1 cellular context compared by ENCODE assay signal in the genomic region with DNA sequence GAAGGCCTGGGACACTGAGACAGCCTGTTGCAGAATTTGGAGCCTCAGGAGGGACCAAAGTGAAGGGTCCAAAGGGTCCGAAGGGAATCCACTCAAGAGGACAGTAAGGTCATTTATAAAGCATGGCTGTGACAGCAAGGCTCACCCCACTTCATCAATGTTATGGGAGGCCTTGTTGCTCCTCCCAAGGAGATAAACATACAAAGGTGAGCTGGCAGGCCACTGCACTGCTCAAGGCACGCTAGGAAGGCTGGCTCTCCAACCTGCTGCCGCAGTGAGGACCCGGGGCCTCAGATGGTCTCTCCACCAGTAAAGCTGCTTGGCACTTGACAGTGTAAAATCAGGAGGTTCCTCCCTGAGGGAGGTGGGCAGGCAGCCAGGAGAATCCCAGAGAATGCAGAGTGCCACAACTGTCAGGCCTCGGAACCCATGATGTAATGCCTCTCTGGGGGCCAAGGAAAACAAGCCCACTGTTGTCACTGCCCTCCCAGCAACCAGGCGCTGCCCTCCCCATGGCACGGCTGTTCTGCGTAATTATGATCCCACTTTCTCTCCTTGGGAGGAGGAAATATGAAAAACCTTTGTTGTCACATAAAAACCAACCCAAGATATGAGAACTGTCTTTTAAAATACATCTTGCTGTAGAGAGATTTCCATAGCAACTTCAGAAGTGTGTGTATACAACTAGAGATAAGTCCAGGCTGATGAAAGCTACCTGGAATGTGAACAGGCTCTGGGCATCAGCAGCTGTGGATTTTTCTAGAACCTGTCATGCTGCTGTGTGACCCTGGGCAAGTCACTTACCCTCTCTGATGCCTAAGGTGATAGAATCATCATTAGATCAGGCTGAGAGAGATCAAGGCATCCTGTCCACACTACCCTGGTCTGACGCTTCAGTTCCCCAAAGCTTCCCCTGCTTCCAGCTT.
TF ChIP-seq lines count a peak whose summit lies in the region.

No MANE protein-coding gene starts in this region.

TF ChIP-seq in HEK293, 187 proteins besides CTCF, POLR2A, EP300 and RAD21 (continues in another document):
- TF ChIP-seq, protein P1, sequence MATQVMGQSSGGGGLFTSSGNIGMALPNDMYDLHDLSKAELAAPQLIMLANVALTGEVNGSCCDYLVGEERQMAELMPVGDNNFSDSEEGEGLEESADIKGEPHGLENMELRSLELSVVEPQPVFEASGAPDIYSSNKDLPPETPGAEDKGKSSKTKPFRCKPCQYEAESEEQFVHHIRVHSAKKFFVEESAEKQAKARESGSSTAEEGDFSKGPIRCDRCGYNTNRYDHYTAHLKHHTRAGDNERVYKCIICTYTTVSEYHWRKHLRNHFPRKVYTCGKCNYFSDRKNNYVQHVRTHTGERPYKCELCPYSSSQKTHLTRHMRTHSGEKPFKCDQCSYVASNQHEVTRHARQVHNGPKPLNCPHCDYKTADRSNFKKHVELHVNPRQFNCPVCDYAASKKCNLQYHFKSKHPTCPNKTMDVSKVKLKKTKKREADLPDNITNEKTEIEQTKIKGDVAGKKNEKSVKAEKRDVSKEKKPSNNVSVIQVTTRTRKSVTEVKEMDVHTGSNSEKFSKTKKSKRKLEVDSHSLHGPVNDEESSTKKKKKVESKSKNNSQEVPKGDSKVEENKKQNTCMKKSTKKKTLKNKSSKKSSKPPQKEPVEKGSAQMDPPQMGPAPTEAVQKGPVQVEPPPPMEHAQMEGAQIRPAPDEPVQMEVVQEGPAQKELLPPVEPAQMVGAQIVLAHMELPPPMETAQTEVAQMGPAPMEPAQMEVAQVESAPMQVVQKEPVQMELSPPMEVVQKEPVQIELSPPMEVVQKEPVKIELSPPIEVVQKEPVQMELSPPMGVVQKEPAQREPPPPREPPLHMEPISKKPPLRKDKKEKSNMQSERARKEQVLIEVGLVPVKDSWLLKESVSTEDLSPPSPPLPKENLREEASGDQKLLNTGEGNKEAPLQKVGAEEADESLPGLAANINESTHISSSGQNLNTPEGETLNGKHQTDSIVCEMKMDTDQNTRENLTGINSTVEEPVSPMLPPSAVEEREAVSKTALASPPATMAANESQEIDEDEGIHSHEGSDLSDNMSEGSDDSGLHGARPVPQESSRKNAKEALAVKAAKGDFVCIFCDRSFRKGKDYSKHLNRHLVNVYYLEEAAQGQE (tag by site-specific recombination; IDR thresholded peaks at IDR 0.05) = no peak
- no peak for TF ChIP-seq MYNN (tag by site-specific recombination; IDR thresholded peaks at IDR 0.05; ENCODE audit: borderline replicate concordance)
- TF ChIP-seq ZNF175 (tag by site-specific recombination; IDR thresholded peaks at IDR 0.05) = no peak
- TF ChIP-seq GLI4 (tag by site-specific recombination; IDR thresholded peaks at IDR 0.05) = no peak
- TF ChIP-seq, protein P2, sequence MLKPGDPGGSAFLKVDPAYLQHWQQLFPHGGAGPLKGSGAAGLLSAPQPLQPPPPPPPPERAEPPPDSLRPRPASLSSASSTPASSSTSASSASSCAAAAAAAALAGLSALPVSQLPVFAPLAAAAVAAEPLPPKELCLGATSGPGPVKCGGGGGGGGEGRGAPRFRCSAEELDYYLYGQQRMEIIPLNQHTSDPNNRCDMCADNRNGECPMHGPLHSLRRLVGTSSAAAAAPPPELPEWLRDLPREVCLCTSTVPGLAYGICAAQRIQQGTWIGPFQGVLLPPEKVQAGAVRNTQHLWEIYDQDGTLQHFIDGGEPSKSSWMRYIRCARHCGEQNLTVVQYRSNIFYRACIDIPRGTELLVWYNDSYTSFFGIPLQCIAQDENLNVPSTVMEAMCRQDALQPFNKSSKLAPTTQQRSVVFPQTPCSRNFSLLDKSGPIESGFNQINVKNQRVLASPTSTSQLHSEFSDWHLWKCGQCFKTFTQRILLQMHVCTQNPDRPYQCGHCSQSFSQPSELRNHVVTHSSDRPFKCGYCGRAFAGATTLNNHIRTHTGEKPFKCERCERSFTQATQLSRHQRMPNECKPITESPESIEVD (tag by site-specific recombination; IDR thresholded peaks at IDR 0.05) = peak; percentile 17; the same call in 1 of the 2 replicates
- TF ChIP-seq ZNF791 (tag by site-specific recombination; IDR thresholded peaks at IDR 0.05) = no peak
- TF ChIP-seq, protein P3, sequence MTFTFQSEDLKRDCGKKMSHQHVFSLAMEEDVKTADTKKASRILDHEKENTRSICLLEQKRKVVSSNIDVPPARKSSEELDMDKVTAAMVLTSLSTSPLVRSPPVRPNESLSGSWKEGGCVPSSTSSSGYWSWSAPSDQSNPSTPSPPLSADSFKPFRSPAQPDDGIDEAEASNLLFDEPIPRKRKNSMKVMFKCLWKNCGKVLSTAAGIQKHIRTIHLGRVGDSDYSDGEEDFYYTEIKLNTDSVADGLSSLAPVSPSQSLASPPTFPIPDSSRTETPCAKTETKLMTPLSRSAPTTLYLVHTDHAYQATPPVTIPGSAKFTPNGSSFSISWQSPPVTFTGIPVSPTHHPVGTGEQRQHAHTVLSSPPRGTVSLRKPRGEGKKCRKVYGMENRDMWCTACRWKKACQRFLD (tag by site-specific recombination; IDR thresholded peaks at IDR 0.05) = no peak
- TF ChIP-seq ZSCAN4 (tag by site-specific recombination; IDR thresholded peaks at IDR 0.05) = no peak
- TF ChIP-seq ZNF792 (tag by site-specific recombination; IDR thresholded peaks at IDR 0.05) = 0 out of 2 replicates have a peak, but pooled peaks have one; percentile 14
- TF ChIP-seq ZNF423 (tag by site-specific recombination; IDR thresholded peaks at IDR 0.05) = no peak
- TF ChIP-seq ZNF24 (tag by site-specific recombination; IDR thresholded peaks at IDR 0.05) = peak; percentile 63; the same call in 1 of the 2 replicates
- TF ChIP-seq KLF8 (tag by site-specific recombination; IDR thresholded peaks at IDR 0.05) = 0 out of 2 replicates have a peak, but pooled peaks have one; percentile 59
- TF ChIP-seq, protein P4, sequence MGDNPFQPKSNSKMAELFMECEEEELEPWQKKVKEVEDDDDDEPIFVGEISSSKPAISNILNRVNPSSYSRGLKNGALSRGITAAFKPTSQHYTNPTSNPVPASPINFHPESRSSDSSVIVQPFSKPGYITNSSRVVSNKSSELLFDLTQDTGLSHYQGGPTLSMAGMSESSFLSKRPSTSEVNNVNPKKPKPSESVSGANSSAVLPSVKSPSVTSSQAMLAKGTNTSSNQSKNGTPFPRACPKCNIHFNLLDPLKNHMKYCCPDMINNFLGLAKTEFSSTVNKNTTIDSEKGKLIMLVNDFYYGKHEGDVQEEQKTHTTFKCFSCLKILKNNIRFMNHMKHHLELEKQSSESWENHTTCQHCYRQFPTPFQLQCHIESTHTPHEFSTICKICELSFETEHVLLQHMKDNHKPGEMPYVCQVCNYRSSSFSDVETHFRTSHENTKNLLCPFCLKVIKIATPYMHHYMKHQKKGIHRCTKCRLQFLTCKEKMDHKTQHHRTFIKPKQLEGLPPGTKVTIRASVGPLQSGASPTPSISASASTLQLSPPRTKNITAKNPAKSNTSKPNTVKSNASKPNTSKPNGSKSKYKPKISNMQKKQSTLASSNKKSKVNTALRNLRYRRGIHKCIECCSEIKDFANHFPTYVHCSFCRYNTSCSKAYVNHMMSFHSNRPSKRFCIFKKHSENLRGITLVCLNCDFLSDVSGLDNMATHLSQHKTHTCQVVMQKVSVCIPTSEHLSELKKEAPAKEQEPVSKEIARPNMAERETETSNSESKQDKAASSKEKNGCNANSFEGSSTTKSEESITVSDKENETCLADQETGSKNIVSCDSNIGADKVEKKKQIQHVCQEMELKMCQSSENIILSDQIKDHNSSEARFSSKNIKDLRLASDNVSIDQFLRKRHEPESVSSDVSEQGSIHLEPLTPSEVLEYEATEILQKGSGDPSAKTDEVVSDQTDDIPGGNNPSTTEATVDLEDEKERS (tag by site-specific recombination; IDR thresholded peaks at IDR 0.05) = no peak
- TF ChIP-seq ZNF544 (tag by site-specific recombination; IDR thresholded peaks at IDR 0.05) = no peak
- no peak for TF ChIP-seq MZF1 (tag by site-specific recombination; IDR thresholded peaks at IDR 0.05; ENCODE audit: borderline replicate concordance)
- no peak for TF ChIP-seq ZNF585B (tag by site-specific recombination; IDR thresholded peaks at IDR 0.05)
- TF ChIP-seq GLIS2 (tag by site-specific recombination; IDR thresholded peaks at IDR 0.05) = peak; percentile 30; the same call in 1 of the 2 replicates
- TF ChIP-seq ZNF530 (tag by site-specific recombination; IDR thresholded peaks at IDR 0.05; ENCODE audit: low read depth) = no peak
- peak; percentile 78 for TF ChIP-seq ZNF366 (tag by site-specific recombination; conservative IDR thresholded peaks at IDR 0.05)
- TF ChIP-seq ZNF501 (tag by site-specific recombination; IDR thresholded peaks at IDR 0.05) = no peak
- TF ChIP-seq, protein P5, sequence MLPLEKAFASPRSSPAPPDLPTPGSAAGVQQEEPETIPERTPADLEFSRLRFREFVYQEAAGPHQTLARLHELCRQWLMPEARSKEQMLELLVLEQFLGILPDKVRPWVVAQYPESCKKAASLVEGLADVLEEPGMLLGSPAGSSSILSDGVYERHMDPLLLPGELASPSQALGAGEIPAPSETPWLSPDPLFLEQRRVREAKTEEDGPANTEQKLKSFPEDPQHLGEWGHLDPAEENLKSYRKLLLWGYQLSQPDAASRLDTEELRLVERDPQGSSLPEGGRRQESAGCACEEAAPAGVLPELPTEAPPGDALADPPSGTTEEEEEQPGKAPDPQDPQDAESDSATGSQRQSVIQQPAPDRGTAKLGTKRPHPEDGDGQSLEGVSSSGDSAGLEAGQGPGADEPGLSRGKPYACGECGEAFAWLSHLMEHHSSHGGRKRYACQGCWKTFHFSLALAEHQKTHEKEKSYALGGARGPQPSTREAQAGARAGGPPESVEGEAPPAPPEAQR (tag by site-specific recombination; IDR thresholded peaks at IDR 0.05) = no peak
- TF ChIP-seq ZNF830 (tag by site-specific recombination; IDR thresholded peaks at IDR 0.05; ENCODE audit: low read depth) = no peak
- TF ChIP-seq OSR2 (tag by site-specific recombination; IDR thresholded peaks at IDR 0.05) = 0 out of 2 replicates have a peak, but pooled peaks have one; percentile 25
- peak; percentile 74 for TF ChIP-seq ZIC2 (tag by site-specific recombination; IDR thresholded peaks at IDR 0.05)
- TF ChIP-seq ZNF645 (tag by site-specific recombination; IDR thresholded peaks at IDR 0.05) = no peak
- TF ChIP-seq ZNF513 (tag by site-specific recombination; IDR thresholded peaks at IDR 0.05) = 0 out of 2 replicates have a peak, but pooled peaks have one; percentile 9
- no peak for TF ChIP-seq ZNF624 (tag by site-specific recombination; IDR thresholded peaks at IDR 0.05)
- TF ChIP-seq, protein P6, sequence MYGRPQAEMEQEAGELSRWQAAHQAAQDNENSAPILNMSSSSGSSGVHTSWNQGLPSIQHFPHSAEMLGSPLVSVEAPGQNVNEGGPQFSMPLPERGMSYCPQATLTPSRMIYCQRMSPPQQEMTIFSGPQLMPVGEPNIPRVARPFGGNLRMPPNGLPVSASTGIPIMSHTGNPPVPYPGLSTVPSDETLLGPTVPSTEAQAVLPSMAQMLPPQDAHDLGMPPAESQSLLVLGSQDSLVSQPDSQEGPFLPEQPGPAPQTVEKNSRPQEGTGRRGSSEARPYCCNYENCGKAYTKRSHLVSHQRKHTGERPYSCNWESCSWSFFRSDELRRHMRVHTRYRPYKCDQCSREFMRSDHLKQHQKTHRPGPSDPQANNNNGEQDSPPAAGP (tag by site-specific recombination; IDR thresholded peaks at IDR 0.05) = no peak
- no peak for TF ChIP-seq ZNF747 (tag by site-specific recombination; IDR thresholded peaks at IDR 0.05)
- TF ChIP-seq ZNF155 (tag by site-specific recombination; IDR thresholded peaks at IDR 0.05) = no peak
- TF ChIP-seq PATZ1 (tag by site-specific recombination; IDR thresholded peaks at IDR 0.05) = peak; percentile 73
- TF ChIP-seq SP3 (tag by site-specific recombination; IDR thresholded peaks at IDR 0.05) = no peak
- TF ChIP-seq BCL11A (tag by site-specific recombination; IDR thresholded peaks at IDR 0.05; ENCODE audit: low read depth) = 0 out of 2 replicates have a peak, but pooled peaks have one; percentile 29
- TF ChIP-seq ZSCAN30 (tag by site-specific recombination; IDR thresholded peaks at IDR 0.05) = no peak
- TF ChIP-seq HOXC10 (CRISPR knock-in tag; IDR thresholded peaks at IDR 0.05) = no peak
- no peak for TF ChIP-seq ZNF48 (tag by site-specific recombination; IDR thresholded peaks at IDR 0.05)
- no peak for TF ChIP-seq ZNF184 (tag by site-specific recombination; IDR thresholded peaks at IDR 0.05)
- TF ChIP-seq ZNF266 (tag by site-specific recombination; IDR thresholded peaks at IDR 0.05; ENCODE audit: low read depth) = no peak
